ENCODE assay signal across 14 cellular contexts in genomic region chr9:119078015-119078414, GRCh38.
"Had no signal": no experiment of that assay in that cellular context is flagged by ENCODE, and none has a peak within 500 bp of the region (broad histone marks: within the 10 kb centered on the region; RNA-seq: fewer than 3 reads in every experiment).

No MANE protein-coding gene starts in this region.

- H3K36me3 Mint-ChIP-seq: immature natural killer cell, neural progenitor cell had no signal

- ATAC-seq: activated CD8-positive, alpha-beta T cell treated with anti-CD3 and anti-CD28 coated beads for 36 hours; left cardiac atrium; lower lobe of right lung had no signal

- H3K4me1 Mint-ChIP-seq: immature natural killer cell, neural progenitor cell had no signal

- DNase-seq: activated CD4-positive, alpha-beta T cell treated with anti-CD3 and anti-CD28 coated beads for 4 hours; activated CD8-positive, alpha-beta memory T cell treated with anti-CD3 and anti-CD28 coated beads, Interleukin-2, amount 50 U/mL, for 48 hours; activated CD8-positive, alpha-beta T cell treated with anti-CD3 and anti-CD28 coated beads for 36 hours; activated naive CD4-positive, alpha-beta T cell; hypothalamus; immature natural killer cell; left cardiac atrium; lower lobe of right lung; midbrain; ovary; stimulated activated CD4-positive, alpha-beta T cell treated with anti-CD3 and anti-CD28 coated beads, Interleukin-4, amount 100 ng/mL, for 1 hour; upper lobe of left lung had no signal

- H3K4me3 Mint-ChIP-seq: activated CD8-positive, alpha-beta T cell treated with anti-CD3 and anti-CD28 coated beads for 36 hours; immature natural killer cell; neural progenitor cell; stimulated activated naive CD8-positive, alpha-beta T cell treated with anti-CD3 and anti-CD28 coated beads, Interleukin-15, Interleukin-2, amounts not matched to agents 100 ng/mL and 50 ng/mL, for 24 hours had no signal

- H3K9me3 Mint-ChIP-seq: neural progenitor cell had no signal

- H3K27me3 Mint-ChIP-seq: activated CD8-positive, alpha-beta T cell treated with anti-CD3 and anti-CD28 coated beads for 36 hours; stimulated activated naive CD8-positive, alpha-beta T cell treated with anti-CD3 and anti-CD28 coated beads, Interleukin-15, Interleukin-2, amounts not matched to agents 100 ng/mL and 50 ng/mL, for 24 hours had no signal

- H3K27ac Mint-ChIP-seq: activated CD8-positive, alpha-beta T cell treated with anti-CD3 and anti-CD28 coated beads for 36 hours; immature natural killer cell; neural progenitor cell; stimulated activated naive CD8-positive, alpha-beta T cell treated with anti-CD3 and anti-CD28 coated beads, Interleukin-15, Interleukin-2, amounts not matched to agents 100 ng/mL and 50 ng/mL, for 24 hours had no signal
